In genomic region chr21:6020953-6021716, GRCh38 we compare ENCODE assay signal across 7 cellular contexts.
DNase-seq lines count a peak whose midpoint lies in the region; ATAC-seq and TF ChIP-seq lines count a peak whose summit lies in the region.
"Not testable (repeated sequence)": the region's sequence is repeated elsewhere in the genome, so short reads cannot be mapped to it uniquely, and the experiment has no call there.

No MANE protein-coding gene starts in this region.

- intact Hi-C loops in Caco-2 (cut with micrococcal nuclease; ENCODE audit: unreplicated experiment); PC-9 (cut with micrococcal nuclease; ENCODE audit: unreplicated experiment); MCF 10A (cut with micrococcal nuclease); Right ventricle myocardium inferior (cut with DNase I); right cardiac atrium (cut with DNase I); lower lobe of right lung (cut with DNase I); sciatic nerve (cut with DNase I): not testable (repeated sequence)

- not testable (repeated sequence) for H3K4me2 ChIP-seq in PC-9

- not testable (repeated sequence) for H3K27ac Mint-ChIP-seq in Caco-2 (ENCODE audit: unreplicated experiment); MCF 10A (ENCODE audit: low read depth, unreplicated experiment)

- H3K9me2 ChIP-seq in PC-9 (ENCODE audit: insufficient read depth) = not testable (repeated sequence)

- not testable (repeated sequence) for H3K4me3 ChIP-seq in Caco-2 (ENCODE audit: low read depth, low read length); PC-9; right cardiac atrium (ENCODE audit: low read length); lower lobe of right lung

- no CpG with 5 or more reads among the region's 10 CpGs for WGBS in right cardiac atrium

- H3K4me3 Mint-ChIP-seq in Caco-2 (ENCODE audit: unreplicated experiment); MCF 10A (ENCODE audit: unreplicated experiment): not testable (repeated sequence)

- H3K4me1 ChIP-seq in Caco-2; PC-9 (replicated peaks; ENCODE audit: insufficient read depth); right cardiac atrium (ENCODE audit: control insufficient read depth, insufficient read depth, low read length); lower lobe of right lung: not testable (repeated sequence)

- H3K9me3 Mint-ChIP-seq in Caco-2 (ENCODE audit: unreplicated experiment); MCF 10A (ENCODE audit: unreplicated experiment): not testable (repeated sequence)

- CTCF ChIA-PET in Caco-2 (lab: Charles Lee); PC-9 (lab: Charles Lee); MCF 10A (lab: Yijun Ruan, JAX): not testable (repeated sequence)

- not testable (repeated sequence) for DNase-seq in Caco-2; PC-9; MCF 10A (ENCODE audit: unreplicated experiment); Right ventricle myocardium inferior (ENCODE audit: missing footprints); right cardiac atrium; lower lobe of right lung; sciatic nerve (ENCODE audit: low spot score)

- H3K27me3 ChIP-seq in Caco-2 (replicated peaks; ENCODE audit: control insufficient read depth, insufficient read depth, low read length); PC-9 (ENCODE audit: insufficient read depth, low read depth); right cardiac atrium (ENCODE audit: control insufficient read depth, insufficient read depth); lower lobe of right lung (ENCODE audit: low read depth): not testable (repeated sequence)

- BruUV-seq in Caco-2 (replicated peaks; lab: Mats Ljungman, UMichigan) = TSS peak; percentile 25
- TSS peak; percentile 88 for BruUV-seq in PC-9 (replicated peaks; lab: Mats Ljungman, UMichigan)
- TSS peak; percentile 86 for BruUV-seq in MCF 10A (replicated peaks; lab: Mats Ljungman, UMichigan)

- POLR2A ChIA-PET in Caco-2 (lab: Charles Lee); PC-9 (lab: Charles Lee; ENCODE audit: unreplicated experiment); MCF 10A (lab: Yijun Ruan, JAX): not testable (repeated sequence)

- TF ChIP-seq CTCF in Caco-2 (IDR thresholded peaks at IDR 0.05; ENCODE audit: insufficient read depth in 1 of 2, low read depth in 1 of 2, low read length in 1 of 2, severe bottlenecking in 1 of 2, unreplicated experiment in 1 of 2); PC-9 (conservative IDR thresholded peaks at IDR 0.05); MCF 10A (IDR thresholded peaks at IDR 0.05; ENCODE audit: unreplicated experiment); lower lobe of right lung (IDR thresholded peaks at IDR 0.05): not testable (repeated sequence)

- H3K27me3 Mint-ChIP-seq in Caco-2 (ENCODE audit: insufficient read depth, unreplicated experiment); MCF 10A (ENCODE audit: insufficient read depth, unreplicated experiment): not testable (repeated sequence)

- not testable (repeated sequence) for H3K36me3 ChIP-seq in Caco-2 (ENCODE audit: control insufficient read depth, insufficient read depth, low read length); PC-9 (ENCODE audit: low read depth); lower lobe of right lung

- ATAC-seq in Right ventricle myocardium inferior = peak; percentile 90
- peak; percentile 84 to 94 for ATAC-seq in right cardiac atrium
- peak; percentile 91 to 95 for ATAC-seq in lower lobe of right lung
- peak; percentile 93 for ATAC-seq in sciatic nerve

- H3K79me2 ChIP-seq in PC-9 (ENCODE audit: low read depth) = not testable (repeated sequence)

- H4K20me1 ChIP-seq in PC-9 (ENCODE audit: insufficient read depth) = not testable (repeated sequence)

- H3K4me1 Mint-ChIP-seq in Caco-2 (ENCODE audit: low read depth, unreplicated experiment); MCF 10A (ENCODE audit: insufficient read depth, unreplicated experiment): not testable (repeated sequence)

- not testable (repeated sequence) for H3K27ac ChIP-seq in PC-9; right cardiac atrium (ENCODE audit: low read length); lower lobe of right lung

- not testable (repeated sequence) for H3K9me3 ChIP-seq in Caco-2; PC-9 (ENCODE audit: insufficient read depth, low read depth); right cardiac atrium (ENCODE audit: control insufficient read depth, low read length); lower lobe of right lung

- not testable (repeated sequence) for H3F3A ChIP-seq in PC-9 (ENCODE audit: insufficient read depth, low read depth)

- not testable (repeated sequence) for H2AFZ ChIP-seq in PC-9

- not testable (repeated sequence) for H3K36me3 Mint-ChIP-seq in Caco-2 (ENCODE audit: insufficient read depth, unreplicated experiment); MCF 10A (ENCODE audit: insufficient read depth, unreplicated experiment)
